22 cellular contexts compared by ENCODE assay signal in the genomic region with DNA sequence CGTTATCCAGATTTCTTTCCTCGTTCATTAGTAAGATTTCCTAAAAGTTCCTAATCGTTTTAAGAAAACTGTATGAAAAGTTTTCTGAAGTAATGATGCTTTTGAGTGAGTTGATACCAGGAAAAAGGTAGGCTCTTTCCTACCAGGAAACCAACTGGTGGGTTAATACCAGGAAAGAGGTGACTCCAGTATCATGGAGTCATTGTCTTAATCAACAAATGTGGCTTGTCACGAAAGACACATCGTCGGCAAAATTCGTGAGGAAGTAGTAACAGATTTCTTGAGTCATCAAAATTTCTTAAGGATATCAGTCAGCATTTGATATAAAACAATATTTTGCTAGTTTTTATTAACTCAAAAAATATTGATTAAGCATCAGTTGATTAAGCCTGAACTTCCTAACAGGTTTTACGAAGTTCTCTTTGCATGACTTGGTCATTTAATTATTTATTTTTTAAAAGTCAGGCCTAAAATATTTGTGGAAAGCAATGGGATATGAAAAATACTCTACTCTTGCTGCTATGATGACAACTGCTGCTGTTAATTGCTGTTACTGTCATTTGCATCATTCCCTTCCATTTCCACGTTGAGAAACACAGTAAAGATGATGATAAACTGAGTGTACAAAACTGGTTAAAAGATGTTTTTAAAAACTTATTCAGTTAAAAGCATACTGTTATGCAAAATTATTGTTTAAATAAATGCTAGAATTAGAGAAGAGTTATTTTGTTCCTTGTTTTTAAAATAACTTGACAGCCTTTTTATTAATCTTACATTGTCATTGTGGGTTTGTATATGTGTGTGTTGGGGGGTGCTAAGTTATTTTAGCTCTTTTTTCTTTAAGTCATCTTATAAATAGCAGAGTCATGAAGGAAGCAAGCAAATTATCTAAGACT. TPM values are rescaled to one million over a fixed set of nuclear protein-coding genes. Genes with fewer than 3 reads are reported as not detected.
A peak's percentile ranks its signal among the peaks of the same experiment; 100 is the strongest.
DNase-seq lines count a peak whose midpoint lies in the region; ATAC-seq, FAIRE-seq and TF ChIP-seq lines count a peak whose summit lies in the region.
"Had no signal": no experiment of that assay in that cellular context is flagged by ENCODE, and none has a peak within 500 bp of the region (broad histone marks: within the 10 kb centered on the region; RNA-seq: fewer than 3 reads in every experiment).

No MANE protein-coding gene starts in this region.

- H3K9me3 Mint-ChIP-seq in activated naive CD4-positive, alpha-beta T cell treated with anti-CD3 and anti-CD28 coated beads, Interleukin-2, amount 10 ng/mL, durations not matched to agents 7 days and 5 days: no peaks in the 10 kb centered on the region
- H3K9me3 Mint-ChIP-seq in naive thymus-derived CD8-positive, alpha-beta T cell: peaks cover 0 to 3% (median 0%) of the 10 kb centered on the region in 9 donors
- H3K9me3 Mint-ChIP-seq: CD4-positive, alpha-beta memory T cell had no signal

- H3K27me3 Mint-ChIP-seq in activated naive CD4-positive, alpha-beta T cell treated with anti-CD3 and anti-CD28 coated beads, Interleukin-2, amount 10 ng/mL, durations not matched to agents 7 days and 5 days: peaks cover 5% of the 10 kb centered on the region
- H3K27me3 Mint-ChIP-seq in naive thymus-derived CD8-positive, alpha-beta T cell: peaks cover 0 to 7% (median 5%) of the 10 kb centered on the region in 5 donors

- POLR2A ChIA-PET in A549 (lab: Yijun Ruan, JAX) (no interaction called here), HEK293 (lab: Yijun Ruan, JAX) (no interaction called here), K562 (lab: Yijun Ruan, JAX) (no interaction called here)
- POLR2A ChIA-PET in naive thymus-derived CD8-positive, alpha-beta T cell (lab: Charles Lee): no interaction called here

- H3K36me3 Mint-ChIP-seq in activated naive CD4-positive, alpha-beta T cell treated with anti-CD3 and anti-CD28 coated beads, Interleukin-2, amount 10 ng/mL, durations not matched to agents 7 days and 5 days: no peaks in the 10 kb centered on the region
- no peaks in the 10 kb centered on the region for H3K36me3 Mint-ChIP-seq in naive thymus-derived CD8-positive, alpha-beta T cell
- H3K36me3 Mint-ChIP-seq: CD4-positive, alpha-beta memory T cell had no signal

- CTCF ChIA-PET in A549 (lab: Yijun Ruan, JAX): interaction anchor here (0.9 kb wide), 1 partner anchor 47 kb away, joined by 3 read pairs; a partner anchor contains a TSS
- CTCF ChIA-PET in HEK293 (lab: Yijun Ruan, JAX): interaction anchor here (0.6 to 0.7 kb wide), 2 partner anchors 13 to 26 kb away, joined by 3 read pairs; no protein-coding TSS in a partner anchor
- CTCF ChIA-PET in K562 (lab: Yijun Ruan, JAX; ENCODE audit: low intra/inter-chr PET ratio): no interaction called here
- CTCF ChIA-PET in activated naive CD4-positive, alpha-beta T cell treated with anti-CD3 and anti-CD28 coated beads, Interleukin-2, amount 10 ng/mL, durations not matched to agents 7 days and 5 days (lab: Charles Lee): no interaction called here

- WGBS in A549 (ENCODE audit: missing lambda C conversion rate): 88% methylated on average over 9 of the region's 9 CpGs
- WGBS in K562 (ENCODE audit: insufficient coverage, low coverage, missing lambda C conversion rate): 10% methylated on average over 9 of the region's 9 CpGs

- BruUV-seq in K562 (replicated peaks; lab: Mats Ljungman, UMichigan): no TSS peak

- H3K27ac ChIP-seq in A549 (no peak overlapping the region), HEK293 (ENCODE audit: extremely low read depth, low read depth, low read length) (no peak overlapping the region), K562 (ENCODE audit: extremely low read depth, low read depth, low read length) (peak overlapping the region; percentile 52; the same call in 2 of the 3 replicates)

- H3K9ac ChIP-seq in K562 (ENCODE audit: insufficient read depth in 1 of 2, low read depth in 2 of 2, low read length in 2 of 2): no peak overlapping the region

- in situ Hi-C loops in K562 (cut with MboI): no loop called here

- H3K9me1 ChIP-seq in K562 (ENCODE audit: control insufficient read depth, insufficient read depth, low read length): no peaks in the 10 kb centered on the region

- H3K27me3 ChIP-seq in K562 (ENCODE audit: control insufficient read depth in 2 of 2, insufficient read depth in 2 of 2, low read length in 2 of 2): no peaks in the 10 kb centered on the region

- TF ChIP-seq RAD21 in A549 (conservative IDR thresholded peaks at IDR 0.05 in 1 of 2, IDR thresholded peaks at IDR 0.05 in 1 of 2) (no peak), K562 (CRISPR knock-in tag; conservative IDR thresholded peaks at IDR 0.05 in 1 of 2, IDR thresholded peaks at IDR 0.05 in 1 of 2) (no peak)

- H3K36me3 ChIP-seq in HEK293 (ENCODE audit: control insufficient read depth in 2 of 2, insufficient read depth in 1 of 2, low read length in 2 of 2): no peaks in the 10 kb centered on the region
- H3K36me3 ChIP-seq in K562 (ENCODE audit: control insufficient read depth, insufficient read depth, low read length): no peaks in the 10 kb centered on the region
- H3K36me3 ChIP-seq: HAP-1 had no signal

- no peak overlapping the region for H3K4me3 Mint-ChIP-seq in activated naive CD4-positive, alpha-beta T cell treated with anti-CD3 and anti-CD28 coated beads, Interleukin-2, amount 10 ng/mL, durations not matched to agents 7 days and 5 days
- H3K4me3 Mint-ChIP-seq in naive thymus-derived CD8-positive, alpha-beta T cell: no peak overlapping the region
- H3K4me3 Mint-ChIP-seq: CD4-positive, alpha-beta memory T cell had no signal

- TF ChIP-seq POLR2A in A549 (IDR thresholded peaks at IDR 0.05; ENCODE audit: low read length): no peak
- TF ChIP-seq POLR2A in K562 (conservative IDR thresholded peaks at IDR 0.05): no peak

- ATAC-seq in A549: no peak
- peak; percentile 77 for ATAC-seq in K562
- no peak for ATAC-seq in naive thymus-derived CD8-positive, alpha-beta T cell

- H2AFZ ChIP-seq in K562 (ENCODE audit: low read depth, low read length): peak overlapping the region; percentile 76

- peaks cover 9% of the 10 kb centered on the region; the same call in 2 of the 3 replicates for H3K4me1 ChIP-seq in A549
- H3K4me1 ChIP-seq in HEK293 (ENCODE audit: control insufficient read depth, insufficient read depth, low read length): peaks cover 7% of the 10 kb centered on the region
- peaks cover 0 to 14% of the 10 kb centered on the region in 2 experiments; a peak in 2 of 5 replicates for H3K4me1 ChIP-seq in K562 (replicated peaks in 1 of 2; ENCODE audit: control insufficient read depth in 2 of 2, insufficient read depth in 2 of 2, low read length in 2 of 2)
- H3K4me1 ChIP-seq: HAP-1 had no signal

- H3K9me3 ChIP-seq in A549 (no peaks in the 10 kb centered on the region), HEK293 (ENCODE audit: control insufficient read depth, insufficient read depth, low read depth, low read length) (no peaks in the 10 kb centered on the region), K562 (replicated peaks; ENCODE audit: control insufficient read depth, insufficient read depth, low read depth, low read length) (no peaks in the 10 kb centered on the region)
- H3K9me3 ChIP-seq: HAP-1 had no signal

- H3K79me2 ChIP-seq in K562 (ENCODE audit: control insufficient read depth, insufficient read depth, low read length): no peaks in the 10 kb centered on the region

- H3K4me3 ChIP-seq in A549 (no peak overlapping the region), HEK293 (ENCODE audit: low read depth, low read length) (no peak overlapping the region), K562 (no peak overlapping the region)
- H3K4me3 ChIP-seq: HAP-1 had no signal

- FAIRE-seq in A549 (lab: Jason Lieb, UNC) (no peak), K562 (lab: Jason Lieb, UNC) (peak; percentile 19)
- FAIRE-seq: GM12891, GM18507, H54 had no signal

- no peak for TF ChIP-seq CTCF in A549 (IDR thresholded peaks at IDR 0.05)
- TF ChIP-seq CTCF in HEK293 (tag by site-specific recombination; IDR thresholded peaks at IDR 0.05): no peak
- no peak for TF ChIP-seq CTCF in K562 (IDR thresholded peaks at IDR 0.05 in 2 of 3, conservative IDR thresholded peaks at IDR 0.05 in 1 of 3; ENCODE audit: insufficient read depth in 2 of 3, low read depth in 1 of 3, low read length in 3 of 3)

- no peaks in the 10 kb centered on the region for H3K4me1 Mint-ChIP-seq in activated naive CD4-positive, alpha-beta T cell treated with anti-CD3 and anti-CD28 coated beads, Interleukin-2, amount 10 ng/mL, durations not matched to agents 7 days and 5 days
- H3K4me1 Mint-ChIP-seq in naive thymus-derived CD8-positive, alpha-beta T cell: no peaks in the 10 kb centered on the region
- H3K4me1 Mint-ChIP-seq: CD4-positive, alpha-beta memory T cell had no signal

- no peak overlapping the region for H3K27ac Mint-ChIP-seq in activated naive CD4-positive, alpha-beta T cell treated with anti-CD3 and anti-CD28 coated beads, Interleukin-2, amount 10 ng/mL, durations not matched to agents 7 days and 5 days
- H3K27ac Mint-ChIP-seq in naive thymus-derived CD8-positive, alpha-beta T cell: no peak overlapping the region
- H3K27ac Mint-ChIP-seq: CD4-positive, alpha-beta memory T cell had no signal

- intact Hi-C loops in K562 (cut with micrococcal nuclease): no loop called here

- no peaks in the 10 kb centered on the region for H4K20me1 ChIP-seq in K562 (replicated peaks; ENCODE audit: control insufficient read depth, insufficient read depth, low read length)

- H3K4me2 ChIP-seq in A549 (no peak overlapping the region), K562 (ENCODE audit: insufficient read depth, low read length) (peak overlapping the region; percentile 27; the same call in 1 of the 2 replicates)

- TF ChIP-seq EP300 in A549 (IDR thresholded peaks at IDR 0.05): no peak
- peak; percentile 69 for TF ChIP-seq EP300 in K562 (IDR thresholded peaks at IDR 0.05; ENCODE audit: low read length)

- no peak for DNase-seq in A549 (ENCODE audit: low read depth in 1 of 2, low spot score in 1 of 2)
- DNase-seq in K562 (ENCODE audit: extremely low read depth in 1 of 4, low spot score in 3 of 4): peak in 2 of 4 experiments; percentile 41 to 54
- DNase-seq in activated naive CD4-positive, alpha-beta T cell treated with anti-CD3 and anti-CD28 coated beads, Interleukin-2, amount 10 ng/mL, durations not matched to agents 7 days and 5 days: no peak
- no peak for DNase-seq in naive thymus-derived CD8-positive, alpha-beta T cell
- DNase-seq: 8988T; C1 segment of cervical spinal cord; Calu3; CD4-positive, alpha-beta memory T cell; COR-L47; DMS53; DMS79 treated with DMSO at 0.1 percent for 48 hours; GF-D8; GOT3 had no signal

RNA-seq across cellular contexts. Expression of a gene that starts 3.2 kb away (rescaled TPM):
- polyA plus RNA-seq in A549 (2011; rRNA removed) (0.16 TPM in 1 of 2 replicates, not detected in the other), A549 (2017; fragmentation: RNase III; extraction: RNeasy Plus Mini Kit Qiagen cat#74134 plus additional on column Dnase treatment) (0.35 TPM in 1 of 3 replicates, not detected in the others), K562 (2011; rRNA removed) (0.15 and 0.38 TPM in 2 replicates), K562 (2014; fragmentation: Illumina TruSeq; extraction: Trizol) (0.28 TPM in 1 of 2 replicates, not detected in the other), K562 (2014; fragmentation: Nextera tagmentation; extraction: Ambion mirVana) (under 1 TPM; 0.17 to 0.55 TPM), K562 (2014; rRNA removed) (not detected in 2 replicates)
- 0.11 TPM in 1 of 2 replicates, not detected in the other for polyA plus RNA-seq in A549 (2012; cell fraction: cytosol; rRNA removed)
- polyA plus RNA-seq in A549 (2012; cell fraction: nucleus; rRNA removed): not detected in 2 replicates
- not detected in 2 replicates for polyA minus RNA-seq in A549 (2011; rRNA and poly(A)+ RNA removed)
- total RNA-seq in K562 (2011; cell fraction: chromatin; rRNA removed; ENCODE audit: low replicate concordance): not detected in 2 replicates
- total RNA-seq in K562 (2011; cell fraction: nucleolus; rRNA removed): not detected in 2 replicates
- total RNA-seq in K562 (2011; cell fraction: nucleoplasm; rRNA removed): 0.66 TPM in 1 of 2 replicates, not detected in the other
- total RNA-seq in K562 (2014; rRNA removed) (0.37 TPM in 1 of 2 replicates, not detected in the other), K562 (2014; rRNA removed; fragmentation: Illumina TruSeq; extraction: Trizol) (0.29 TPM in 1 of 2 replicates, not detected in the other), K562 (2015; rRNA removed; fragmentation: Illumina TruSeq; extraction: Trizol) (0.22 TPM in 1 of 2 replicates, not detected in the other), K562 (2021) (not detected in 2 replicates)
- 0.12 and 0.57 TPM in 2 replicates for polyA plus RNA-seq in K562 (2011; cell fraction: cytosol; rRNA removed)
- not detected in 2 replicates for polyA plus RNA-seq in K562 (2011; cell fraction: nucleus; rRNA removed)
- 0.35 and 0.50 TPM in 2 replicates for polyA plus RNA-seq in K562 (2012)
- not detected in 2 replicates for polyA minus RNA-seq in K562 (2011; rRNA and poly(A)+ RNA removed)
- polyA minus RNA-seq in K562 (2011; cell fraction: cytosol; rRNA and poly(A)+ RNA removed): not detected in 2 replicates
- polyA minus RNA-seq in K562 (2011; cell fraction: nucleus; rRNA and poly(A)+ RNA removed): not detected in 2 replicates
- not detected for total RNA-seq in naive thymus-derived CD8-positive, alpha-beta T cell
- polyA plus RNA-seq in naive thymus-derived CD8-positive, alpha-beta T cell: under 1 TPM in 1 of 3 donors, not detected in 2; 0.52 TPM
- total RNA-seq: A673; Calu3; CD4-positive, alpha-beta memory T cell; Daoy; G401 had no signal
- polyA plus RNA-seq: BJ had no signal

RNA-seq across cellular contexts. Expression of a gene that starts 7.2 kb away (rescaled TPM):
- polyA plus RNA-seq in A549 (2011; rRNA removed) (116 and 195 TPM in 2 replicates), A549 (2017; fragmentation: RNase III; extraction: RNeasy Plus Mini Kit Qiagen cat#74134 plus additional on column Dnase treatment) (107 to 127 TPM (median 120 TPM) in 3 replicates), K562 (2011; rRNA removed) (not detected in 2 replicates), K562 (2014; fragmentation: Illumina TruSeq; extraction: Trizol) (not detected in 2 replicates), K562 (2014; fragmentation: Nextera tagmentation; extraction: Ambion mirVana) (not detected), K562 (2014; rRNA removed) (not detected in 2 replicates)
- 38.0 and 38.2 TPM in 2 replicates for polyA plus RNA-seq in A549 (2012; cell fraction: cytosol; rRNA removed)
- 38.7 and 41.7 TPM in 2 replicates for polyA plus RNA-seq in A549 (2012; cell fraction: nucleus; rRNA removed)
- 24.8 and 27.2 TPM in 2 replicates for polyA minus RNA-seq in A549 (2011; rRNA and poly(A)+ RNA removed)
- not detected in 2 replicates for total RNA-seq in K562 (2011; cell fraction: chromatin; rRNA removed; ENCODE audit: low replicate concordance)
- total RNA-seq in K562 (2011; cell fraction: nucleolus; rRNA removed): not detected in 2 replicates
- not detected in 2 replicates for total RNA-seq in K562 (2011; cell fraction: nucleoplasm; rRNA removed)
- total RNA-seq in K562 (2014; rRNA removed) (not detected in 2 replicates), K562 (2014; rRNA removed; fragmentation: Illumina TruSeq; extraction: Trizol) (not detected in 2 replicates), K562 (2015; rRNA removed; fragmentation: Illumina TruSeq; extraction: Trizol) (not detected in 2 replicates), K562 (2021) (not detected in 2 replicates)
- polyA plus RNA-seq in K562 (2011; cell fraction: cytosol; rRNA removed): not detected in 2 replicates
- polyA plus RNA-seq in K562 (2011; cell fraction: nucleus; rRNA removed): not detected in 2 replicates
- not detected in 2 replicates for polyA plus RNA-seq in K562 (2012)
- polyA minus RNA-seq in K562 (2011; rRNA and poly(A)+ RNA removed): not detected in 2 replicates
- not detected in 2 replicates for polyA minus RNA-seq in K562 (2011; cell fraction: cytosol; rRNA and poly(A)+ RNA removed)
- polyA minus RNA-seq in K562 (2011; cell fraction: nucleus; rRNA and poly(A)+ RNA removed): not detected in 2 replicates
- not detected for total RNA-seq in naive thymus-derived CD8-positive, alpha-beta T cell
- not detected for polyA plus RNA-seq in naive thymus-derived CD8-positive, alpha-beta T cell
- total RNA-seq: A673; CD4-positive, alpha-beta memory T cell; Daoy; G401 had no signal
- polyA plus RNA-seq: CD4-positive, alpha-beta memory T cell had no signal

RNA-seq across cellular contexts. Expression of a gene that starts 9.4 kb away (rescaled TPM):
- polyA plus RNA-seq in A549 (2011; rRNA removed) (0.81 and 1.1 TPM in 2 replicates), A549 (2017; fragmentation: RNase III; extraction: RNeasy Plus Mini Kit Qiagen cat#74134 plus additional on column Dnase treatment) (0.87 to 1.7 TPM (median 1.0 TPM) in 3 replicates), K562 (2011; rRNA removed) (not detected in 2 replicates), K562 (2014; fragmentation: Illumina TruSeq; extraction: Trizol) (not detected in 2 replicates), K562 (2014; fragmentation: Nextera tagmentation; extraction: Ambion mirVana) (under 1 TPM in 1 of 2 experiments, not detected in 1; 0.11 TPM), K562 (2014; rRNA removed) (not detected in 2 replicates)
- 0.70 and 1.4 TPM in 2 replicates for polyA plus RNA-seq in A549 (2012; cell fraction: cytosol; rRNA removed)
- polyA plus RNA-seq in A549 (2012; cell fraction: nucleus; rRNA removed): 1.00 and 1.3 TPM in 2 replicates
- polyA minus RNA-seq in A549 (2011; rRNA and poly(A)+ RNA removed): 0.83 TPM in 1 of 2 replicates, not detected in the other
- not detected in 2 replicates for total RNA-seq in K562 (2011; cell fraction: chromatin; rRNA removed; ENCODE audit: low replicate concordance)
- total RNA-seq in K562 (2011; cell fraction: nucleolus; rRNA removed): not detected in 2 replicates
- not detected in 2 replicates for total RNA-seq in K562 (2011; cell fraction: nucleoplasm; rRNA removed)
- total RNA-seq in K562 (2014; rRNA removed) (not detected in 2 replicates), K562 (2014; rRNA removed; fragmentation: Illumina TruSeq; extraction: Trizol) (not detected in 2 replicates), K562 (2015; rRNA removed; fragmentation: Illumina TruSeq; extraction: Trizol) (not detected in 2 replicates), K562 (2021) (not detected in 2 replicates)
- polyA plus RNA-seq in K562 (2011; cell fraction: cytosol; rRNA removed): not detected in 2 replicates
- polyA plus RNA-seq in K562 (2011; cell fraction: nucleus; rRNA removed): not detected in 2 replicates
- not detected in 2 replicates for polyA plus RNA-seq in K562 (2012)
- not detected in 2 replicates for polyA minus RNA-seq in K562 (2011; rRNA and poly(A)+ RNA removed)
- polyA minus RNA-seq in K562 (2011; cell fraction: cytosol; rRNA and poly(A)+ RNA removed): not detected in 2 replicates
- not detected in 2 replicates for polyA minus RNA-seq in K562 (2011; cell fraction: nucleus; rRNA and poly(A)+ RNA removed)
- total RNA-seq in naive thymus-derived CD8-positive, alpha-beta T cell: not detected
- not detected for polyA plus RNA-seq in naive thymus-derived CD8-positive, alpha-beta T cell
- total RNA-seq: A673; CD4-positive, alpha-beta memory T cell; Daoy; G401 had no signal
- polyA plus RNA-seq: BJ had no signal

RNA-seq across cellular contexts. Expression of a gene that starts 47.3 kb away (rescaled TPM):
- 14.9 and 17.9 TPM in 2 replicates for polyA plus RNA-seq in A549 (2011; rRNA removed)
- 16.5 and 19.9 TPM in 2 replicates for polyA plus RNA-seq in A549 (2012; cell fraction: cytosol; rRNA removed)
- 19.9 and 29.2 TPM in 2 replicates for polyA plus RNA-seq in A549 (2012; cell fraction: nucleus; rRNA removed)
- 5.1 to 5.5 TPM (median 5.2 TPM) in 3 replicates for polyA plus RNA-seq in A549 (2017; fragmentation: RNase III; extraction: RNeasy Plus Mini Kit Qiagen cat#74134 plus additional on column Dnase treatment)
- polyA minus RNA-seq in A549 (2011; rRNA and poly(A)+ RNA removed): 7.2 and 7.9 TPM in 2 replicates
- 17.0 and 20.6 TPM in 2 replicates for total RNA-seq in K562 (2011; cell fraction: chromatin; rRNA removed; ENCODE audit: low replicate concordance)
- total RNA-seq in K562 (2011; cell fraction: nucleolus; rRNA removed): 12.6 and 16.5 TPM in 2 replicates
- total RNA-seq in K562 (2011; cell fraction: nucleoplasm; rRNA removed): 16.2 and 24.5 TPM in 2 replicates
- 8.1 and 8.4 TPM in 2 replicates for total RNA-seq in K562 (2014; rRNA removed)
- total RNA-seq in K562 (2014; rRNA removed; fragmentation: Illumina TruSeq; extraction: Trizol): 6.1 and 8.0 TPM in 2 replicates
- total RNA-seq in K562 (2015; rRNA removed; fragmentation: Illumina TruSeq; extraction: Trizol): 2.7 and 3.1 TPM in 2 replicates
- total RNA-seq in K562 (2021): 8.6 and 9.1 TPM in 2 replicates
- polyA plus RNA-seq in K562 (2011; rRNA removed): 3.7 and 8.9 TPM in 2 replicates
- 2.1 and 6.4 TPM in 2 replicates for polyA plus RNA-seq in K562 (2011; cell fraction: cytosol; rRNA removed)
- 6.6 and 21.0 TPM in 2 replicates for polyA plus RNA-seq in K562 (2011; cell fraction: nucleus; rRNA removed)
- polyA plus RNA-seq in K562 (2012): 14.9 and 17.5 TPM in 2 replicates
- 6.1 and 6.3 TPM in 2 replicates for polyA plus RNA-seq in K562 (2014; fragmentation: Illumina TruSeq; extraction: Trizol)
- polyA plus RNA-seq in K562 (2014; fragmentation: Nextera tagmentation; extraction: Ambion mirVana): 1 to 10 TPM; 2.3 to 5.0 TPM
- polyA plus RNA-seq in K562 (2014; rRNA removed): 8.9 and 12.1 TPM in 2 replicates
- 1.8 and 5.2 TPM in 2 replicates for polyA minus RNA-seq in K562 (2011; rRNA and poly(A)+ RNA removed)
- 2.7 and 6.7 TPM in 2 replicates for polyA minus RNA-seq in K562 (2011; cell fraction: cytosol; rRNA and poly(A)+ RNA removed)
- polyA minus RNA-seq in K562 (2011; cell fraction: nucleus; rRNA and poly(A)+ RNA removed): 8.3 and 11.2 TPM in 2 replicates
- not detected for total RNA-seq in naive thymus-derived CD8-positive, alpha-beta T cell
- not detected for polyA plus RNA-seq in naive thymus-derived CD8-positive, alpha-beta T cell
- total RNA-seq: CD4-positive, alpha-beta memory T cell; G401 had no signal
- polyA plus RNA-seq: CD4-positive, alpha-beta memory T cell had no signal

Comparison
In these comparisons a context has a peak if more than half of its experiments do, and no peak if none do; other contexts are left out.
1. RNA of a gene that starts 7.2 kb away (polyA plus RNA-seq): 38.0 to 195 TPM in A549; not detected in K562 and not detected in naive thymus-derived CD8-positive, alpha-beta T cell; every median in the first group is over 10 times any median in the second.
2. CTCF ChIA-PET loops: an anchor here in A549 (0.9 kb wide) and HEK293 (0.6 to 0.7 kb wide); none called in K562 and activated naive CD4-positive, alpha-beta T cell treated with anti-CD3 and anti-CD28 coated beads, Interleukin-2, amount 10 ng/mL, durations not matched to agents 7 days and 5 days.